ENCODE assay signal across 13 cellular contexts in the genomic region with DNA sequence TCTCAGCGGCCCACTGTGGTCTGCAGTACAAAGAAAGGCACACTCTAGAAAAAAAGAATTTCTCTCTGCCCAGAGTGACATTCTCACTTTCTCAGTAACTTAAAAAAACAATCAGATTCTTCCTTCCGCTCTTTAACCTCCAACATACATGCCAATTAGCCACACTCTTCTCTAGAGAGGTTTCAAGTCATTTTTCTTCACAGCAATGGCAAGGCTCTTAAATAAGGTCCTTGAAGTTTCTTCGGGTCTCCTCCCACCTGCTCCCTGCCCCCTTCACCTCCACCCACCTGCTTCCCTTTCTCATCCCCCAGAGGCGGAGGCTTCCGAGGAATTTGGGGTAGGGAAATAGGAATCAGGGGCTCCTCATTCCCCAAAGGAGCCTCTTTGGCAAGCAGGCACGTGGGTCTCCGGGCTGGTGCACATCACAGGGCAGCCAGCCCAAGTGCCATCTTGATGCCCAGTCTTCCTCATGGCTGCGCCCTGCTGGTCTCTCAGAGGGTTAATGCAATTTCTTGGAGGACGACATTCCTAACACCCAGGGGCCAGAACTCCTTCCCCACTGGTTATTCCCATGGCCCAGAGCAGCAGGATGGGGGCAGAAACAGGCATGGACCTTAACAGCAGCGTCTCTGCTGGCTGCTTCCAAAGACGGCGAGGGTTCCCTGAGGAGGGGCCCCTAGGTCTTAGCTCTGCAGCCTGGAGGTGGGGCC. TPM values are rescaled to one million over a fixed set of nuclear protein-coding genes. Genes with fewer than 3 reads are reported as not detected.
A peak's percentile ranks its signal among the peaks of the same experiment; 100 is the strongest.
DNase-seq lines count a peak whose midpoint lies in the region; ATAC-seq and TF ChIP-seq lines count a peak whose summit lies in the region.
"Had no signal": no experiment of that assay in that cellular context is flagged by ENCODE, and none has a peak within 500 bp of the region (broad histone marks: within the 10 kb centered on the region; RNA-seq: fewer than 3 reads in every experiment).

No MANE protein-coding gene starts in this region.

- H3K4me3 Mint-ChIP-seq in HFFc6 = no peak overlapping the region; the same call in 1 of the 2 replicates
- H3K4me3 Mint-ChIP-seq: immature natural killer cell had no signal

- CTCF ChIA-PET in PC-3 (lab: Charles Lee) = no interaction called here

- H3K27me3 ChIP-seq in left ventricle myocardium inferior (ENCODE audit: low read depth) (peaks cover 15% of the 10 kb centered on the region), PC-3 (ENCODE audit: low read length) (no peaks in the 10 kb centered on the region), hepatocyte (no peaks in the 10 kb centered on the region), thyroid gland (no peaks in the 10 kb centered on the region), lower lobe of right lung (ENCODE audit: low read depth) (no peaks in the 10 kb centered on the region)

- no peaks in the 10 kb centered on the region for H3F3A ChIP-seq in PC-3 (ENCODE audit: low read length, unreplicated experiment)

- H3K9me2 ChIP-seq in PC-3 (replicated peaks; ENCODE audit: low read length) = no peaks in the 10 kb centered on the region
- no peaks in the 10 kb centered on the region for H3K9me2 ChIP-seq in hepatocyte (replicated peaks; ENCODE audit: insufficient read depth)

- H3K9me3 ChIP-seq in left ventricle myocardium inferior (replicated peaks) = no peaks in the 10 kb centered on the region
- H3K9me3 ChIP-seq in PC-3 (ENCODE audit: low read length) = no peaks in the 10 kb centered on the region
- no peaks in the 10 kb centered on the region for H3K9me3 ChIP-seq in hepatocyte (ENCODE audit: low read depth)
- H3K9me3 ChIP-seq in thyroid gland = no peaks in the 10 kb centered on the region
- no peaks in the 10 kb centered on the region for H3K9me3 ChIP-seq in lower lobe of right lung

- DNase-seq in left ventricle myocardium inferior = no peak
- DNase-seq in cardiac septum (ENCODE audit: low spot score) = no peak
- no peak for DNase-seq in PC-3
- no peak for DNase-seq in hepatocyte (ENCODE audit: low spot score)
- peak; percentile 10 to 13 for DNase-seq in thyroid gland
- DNase-seq in HFFc6 = no peak
- DNase-seq in lower lobe of right lung = no peak
- DNase-seq in NCI-H2081 treated with DMSO at 0.1 percent for 48 hours (lab: John Stamatoyannopoulos, UW) = no peak
- DNase-seq: immature natural killer cell, NCI-H2029 treated with DMSO at 0.1 percent for 48 hours, T1000 had no signal

- H3K4me3 ChIP-seq in left ventricle myocardium inferior = peak overlapping the region; percentile 65
- no peak overlapping the region for H3K4me3 ChIP-seq in PC-3 (ENCODE audit: low read length)
- no peak overlapping the region for H3K4me3 ChIP-seq in hepatocyte
- no peak overlapping the region for H3K4me3 ChIP-seq in thyroid gland (replicated peaks in 1 of 3)
- no peak overlapping the region for H3K4me3 ChIP-seq in lower lobe of right lung
- H3K4me3 ChIP-seq: K562 had no signal

- no peaks in the 10 kb centered on the region for H3K36me3 ChIP-seq in left ventricle myocardium inferior
- H3K36me3 ChIP-seq in PC-3 (ENCODE audit: low read depth, low read length) = no peaks in the 10 kb centered on the region
- H3K36me3 ChIP-seq in hepatocyte (replicated peaks; ENCODE audit: insufficient read depth, low read depth) = no peaks in the 10 kb centered on the region
- no peaks in the 10 kb centered on the region for H3K36me3 ChIP-seq in thyroid gland
- no peaks in the 10 kb centered on the region for H3K36me3 ChIP-seq in lower lobe of right lung

- H4K20me1 ChIP-seq in PC-3 (ENCODE audit: low read length) (no peaks in the 10 kb centered on the region), hepatocyte (ENCODE audit: insufficient read depth, poor library complexity, severe bottlenecking) (no peaks in the 10 kb centered on the region)

- H3K36me3 Mint-ChIP-seq in HFFc6 (ENCODE audit: low read depth) = no peaks in the 10 kb centered on the region
- H3K36me3 Mint-ChIP-seq: immature natural killer cell had no signal

- intact Hi-C loops in left ventricle myocardium inferior (cut with micrococcal nuclease) = no loop called here
- intact Hi-C loops in cardiac septum (cut with DNase I) = loop anchor here (1.0 kb wide), 1 partner anchor 16 kb away; no protein-coding TSS in a partner anchor
- intact Hi-C loops in PC-3 (cut with micrococcal nuclease) = no loop called here
- intact Hi-C loops in thyroid gland (cut with DNase I) = no loop called here
- intact Hi-C loops in lower lobe of right lung (cut with DNase I) = no loop called here

- 57% methylated on average over 12 of the region's 12 CpGs for WGBS in hepatocyte (ENCODE audit: low lambda C conversion rate, missing lambda C conversion rate)
- WGBS in thyroid gland, 2 donors = 24 to 27% methylated on average over 10 to 12 of the region's 12 CpGs

- H3K79me2 ChIP-seq in PC-3 (ENCODE audit: low read length) (no peaks in the 10 kb centered on the region), hepatocyte (no peaks in the 10 kb centered on the region)

- TF ChIP-seq POLR2A in thyroid gland (IDR thresholded peaks at IDR 0.05) = no peak

- H3K27ac ChIP-seq in left ventricle myocardium inferior (replicated peaks) = peak overlapping the region; percentile 92
- H3K27ac ChIP-seq in PC-3 (ENCODE audit: low read length) = no peak overlapping the region
- H3K27ac ChIP-seq in hepatocyte = peak overlapping the region; percentile 45
- H3K27ac ChIP-seq in thyroid gland = no peak overlapping the region
- H3K27ac ChIP-seq in lower lobe of right lung = no peak overlapping the region

- no peak for TF ChIP-seq CTCF in left ventricle myocardium inferior (IDR thresholded peaks at IDR 0.05; ENCODE audit: borderline replicate concordance)
- no peak for TF ChIP-seq CTCF in PC-3 (conservative IDR thresholded peaks at IDR 0.05; ENCODE audit: low read depth, low read length)
- TF ChIP-seq CTCF in hepatocyte (IDR thresholded peaks at IDR 0.05; ENCODE audit: poor library complexity) = no peak
- no peak for TF ChIP-seq CTCF in thyroid gland (IDR thresholded peaks at IDR 0.05)
- TF ChIP-seq CTCF in HFFc6 (IDR thresholded peaks at IDR 0.05) = no peak
- TF ChIP-seq CTCF in lower lobe of right lung (IDR thresholded peaks at IDR 0.05) = no peak

- no peaks in the 10 kb centered on the region for H3K9me3 Mint-ChIP-seq in HFFc6
- H3K9me3 Mint-ChIP-seq: immature natural killer cell had no signal

- H3K27me3 Mint-ChIP-seq in HFFc6 (ENCODE audit: insufficient read depth) = peaks cover 24% of the 10 kb centered on the region

- H3K27ac Mint-ChIP-seq in HFFc6 = no peak overlapping the region
- H3K27ac Mint-ChIP-seq: immature natural killer cell had no signal

- POLR2A ChIA-PET in PC-3 (lab: Charles Lee; ENCODE audit: unreplicated experiment) = no interaction called here

- H3K4me2 ChIP-seq in PC-3 (ENCODE audit: low read length) = peak overlapping the region; percentile 64; the same call in 1 of the 2 replicates
- H3K4me2 ChIP-seq in hepatocyte = peak overlapping the region; percentile 24

- peak overlapping the region; percentile 27; the same call in 1 of the 2 replicates for H2AFZ ChIP-seq in PC-3 (ENCODE audit: low read length)
- H2AFZ ChIP-seq in hepatocyte = no peak overlapping the region

- H3K9ac ChIP-seq in PC-3 (ENCODE audit: low read length) = no peak overlapping the region

- BruUV-seq in PC-3 (replicated peaks; lab: Mats Ljungman, UMichigan) = no TSS peak

- H3K4me1 ChIP-seq in left ventricle myocardium inferior = peaks cover 75% of the 10 kb centered on the region
- peaks cover 12% of the 10 kb centered on the region for H3K4me1 ChIP-seq in PC-3 (ENCODE audit: insufficient read depth, low read length)
- H3K4me1 ChIP-seq in hepatocyte (ENCODE audit: insufficient read depth) = peaks cover 42% of the 10 kb centered on the region
- peaks cover 0 to 5% of the 10 kb centered on the region in 2 donors for H3K4me1 ChIP-seq in thyroid gland
- H3K4me1 ChIP-seq in lower lobe of right lung = no peaks in the 10 kb centered on the region

- ATAC-seq in PC-3 (no peak), lower lobe of right lung (no peak)
- ATAC-seq: K562 had no signal

- peaks cover 16% of the 10 kb centered on the region for H3K4me1 Mint-ChIP-seq in HFFc6 (ENCODE audit: low read depth)

RNA-seq across cellular contexts. Expression of gene MEOX1, which starts 0.9 kb away (rescaled TPM):
- total RNA-seq in left ventricle myocardium inferior (8.4 TPM), cardiac septum (19.8 TPM), PC-3 (2014; rRNA removed) (0.84 TPM in 1 of 2 replicates, not detected in the other), hepatocyte (0.64 and 0.90 TPM in 2 replicates), thyroid gland (1 to 10 TPM in 3 of 4 donors, not detected in 1; 1.1 to 1.9 (median 1.4) TPM), lower lobe of right lung (0.86 TPM)
- 0.32 and 0.33 TPM in 2 replicates for polyA plus RNA-seq in hepatocyte
- total RNA-seq in HFFc6 (2021; fragmentation: NEBNext Ultra II Directional; extraction: Animal tissue kit (Norgen Biotek cat#: 25700)) = not detected
- total RNA-seq: K562, OCI-LY7 had no signal
- polyA plus RNA-seq: immature natural killer cell, K562 had no signal

Comparison
In these comparisons a context has a peak if more than half of its experiments do, and no peak if none do; other contexts are left out.
1. DNase-seq: peak in thyroid gland (2 of 2); none in left ventricle myocardium inferior (single experiment), cardiac septum (single experiment), PC-3 (single experiment), hepatocyte (single experiment), HFFc6 (single experiment), lower lobe of right lung (single experiment) and NCI-H2081 treated with DMSO at 0.1 percent for 48 hours (single experiment).
2. H3K27ac ChIP-seq: peak in left ventricle myocardium inferior (single experiment) and hepatocyte (single experiment); none in PC-3 (single experiment), thyroid gland (0 of 3) and lower lobe of right lung (single experiment).